ENCODE assay signal across 34 cellular contexts in the genomic region with DNA sequence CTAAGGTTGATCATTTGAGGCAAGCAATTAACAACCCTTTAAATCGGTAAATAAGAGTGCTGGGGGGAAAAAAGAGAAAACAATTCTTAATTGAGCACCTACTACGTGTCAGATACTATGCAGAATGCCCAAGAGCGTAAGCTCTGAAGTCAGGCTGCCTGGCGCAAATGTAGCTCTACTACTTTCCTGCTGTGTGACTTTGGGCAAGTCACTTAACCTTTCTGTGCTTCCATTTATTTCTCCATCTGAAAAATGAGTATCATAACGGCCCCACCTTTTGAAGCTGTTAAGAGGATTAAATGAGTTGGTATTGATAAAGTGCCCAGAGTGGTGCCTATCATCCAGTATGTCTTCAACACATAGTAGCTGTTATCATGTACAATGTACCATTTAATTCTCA.
"Had no signal": no experiment of that assay in that cellular context is flagged by ENCODE, and none has a peak within 500 bp of the region (broad histone marks: within the 10 kb centered on the region; RNA-seq: fewer than 3 reads in every experiment).

No MANE protein-coding gene starts in this region.

- H3K4me1 ChIP-seq: adrenal gland, ascending aorta, body of pancreas, breast epithelium had no signal

- H3K4me3 ChIP-seq: adrenal gland, ascending aorta, body of pancreas, breast epithelium, cardiac muscle cell had no signal

- H3K9me3 ChIP-seq: adrenal gland, ascending aorta, body of pancreas had no signal

- DNase-seq: activated effector memory CD4-positive, alpha-beta T cell treated with anti-CD3 and anti-CD28 coated beads, Interleukin-2, amount 50 U/mL, for 16 hours; activated effector memory CD4-positive, alpha-beta T cell treated with Interleukin-2 at 50 U/mL for 16 hours; activated gamma-delta T cell; activated gamma-delta T cell treated with Interleukin-2 at 50 U/mL for 16 hours; activated naive CD4-positive, alpha-beta T cell; activated naive CD4-positive, alpha-beta T cell treated with anti-CD3 and anti-CD28 coated beads for 36 hours; activated naive CD4-positive, alpha-beta T cell treated with anti-CD3 and anti-CD28 coated beads, Interleukin-2, amount 10 ng/mL, durations not matched to agents 7 days and 5 days; activated naive CD4-positive, alpha-beta T cell treated with anti-CD3 and anti-CD28 coated beads, Interleukin-2, amount 50 U/mL, for 16 hours; activated naive CD4-positive, alpha-beta T cell treated with Interleukin-2 at 50 U/mL for 16 hours; activated naive CD8-positive, alpha-beta T cell treated with anti-CD3 and anti-CD28 coated beads for 36 hours; activated naive CD8-positive, alpha-beta T cell treated with anti-CD3 and anti-CD28 coated beads, Interleukin-2, amount 10 ng/mL, durations not matched to agents 7 days and 5 days; activated naive CD8-positive, alpha-beta T cell treated with anti-CD3 and anti-CD28 coated beads, Interleukin-2, amount 50 U/mL, for 24 hours; activated T-cell treated with anti-CD3 and anti-CD28 coated beads, Interleukin-2, amount 50 U/mL, for 1 hour; activated T-cell treated with anti-CD3 and anti-CD28 coated beads, Interleukin-2, amount 50 U/mL, for 24 hours; activated T-cell treated with anti-CD3 and anti-CD28 coated beads, Interleukin-2, amount 50 U/mL, for 4 hours; activated T-cell treated with anti-CD3 and anti-CD28 coated beads, Interleukin-2, amount 50 U/mL, for 48 hours; activated T-cell treated with anti-CD3 and anti-CD28 coated beads, Interleukin-2, amount 50 U/mL, for 72 hours; adrenal gland; amniotic stem cell; amygdala; anterior cingulate cortex; aorta; body of pancreas; brain microvascular endothelial cell; caudate nucleus; central memory CD4-positive, alpha-beta T cell; cerebellar nuclear complex had no signal

- H3K27ac ChIP-seq: adrenal gland, ascending aorta, body of pancreas, brain microvascular endothelial cell, breast epithelium, cardiac muscle cell had no signal

- FAIRE-seq: astrocyte, bronchial epithelial cell had no signal

- H3K27me3 ChIP-seq: adrenal gland, ascending aorta, body of pancreas, brain microvascular endothelial cell, cardiac muscle cell had no signal

- H3K36me3 ChIP-seq: adrenal gland, ascending aorta, brain microvascular endothelial cell, breast epithelium, cardiac muscle cell had no signal

- ATAC-seq: activated naive CD4-positive, alpha-beta T cell treated with anti-CD3 and anti-CD28 coated beads, Interleukin-2, amount 50 U/mL, for 72 hours; activated naive CD8-positive, alpha-beta T cell treated with anti-CD3 and anti-CD28 coated beads, Interleukin-2, amount 50 U/mL, for 24 hours; activated T-cell treated with anti-CD3 and anti-CD28 coated beads, Interleukin-2, amount 50 U/mL, for 4 hours; activated T-cell treated with anti-CD3 and anti-CD28 coated beads, Interleukin-2, amount 50 U/mL, for 72 hours; activated T-helper 17 cell treated with anti-CD3 and anti-CD28 coated beads, Interleukin-2, amount 50 U/mL, for 72 hours; body of pancreas had no signal
